In genomic region chr15:63366451-63366850, GRCh38 we compare ENCODE assay signal across 21 cellular contexts. TPM values are rescaled to one million over a fixed set of nuclear protein-coding genes. Genes with fewer than 3 reads are reported as not detected.
"Had no signal": no experiment of that assay in that cellular context is flagged by ENCODE, and none has a peak within 500 bp of the region (broad histone marks: within the 10 kb centered on the region; RNA-seq: fewer than 3 reads in every experiment).

No MANE protein-coding gene starts in this region.

- H3K9me3 ChIP-seq: mucosa of descending colon, psoas muscle, spleen, upper lobe of left lung had no signal

- H3K27me3 ChIP-seq: foreskin keratinocyte, spleen, upper lobe of left lung had no signal

- DNase-seq: activated CD4-positive, alpha-beta T cell treated with anti-CD3 and anti-CD28 coated beads for 36 hours; activated CD8-positive, alpha-beta memory T cell treated with anti-CD3 and anti-CD28 coated beads, Interleukin-2, amount 50 U/mL, for 48 hours; activated CD8-positive, alpha-beta T cell treated with anti-CD3 and anti-CD28 coated beads, Interleukin-2, amount 10 ng/mL, durations not matched to agents 7 days and 5 days; activated naive CD4-positive, alpha-beta T cell; activated naive CD8-positive, alpha-beta T cell treated with anti-CD3 and anti-CD28 coated beads, Interleukin-2, amount 50 U/mL, for 24 hours; cortex of kidney; effector CD8-positive, alpha-beta T cell; foreskin keratinocyte; head of caudate nucleus; left colon; mucosa of descending colon; naive thymus-derived CD8-positive, alpha-beta T cell; nucleus accumbens; psoas muscle; stimulated activated CD4-positive, alpha-beta T cell treated with anti-CD3 and anti-CD28 coated beads, Interleukin-1b, Interleukin-23, amount 100 ng/mL, for 48 hours; T-helper 9 cell; upper lobe of left lung had no signal

- H3K36me3 ChIP-seq: spleen, upper lobe of left lung had no signal

- H3K4me3 ChIP-seq: mucosa of descending colon, psoas muscle, spleen, upper lobe of left lung had no signal

- H3K27ac ChIP-seq: foreskin keratinocyte, psoas muscle, spleen, VCaP had no signal

- ATAC-seq: activated CD4-positive, alpha-beta T cell treated with anti-CD3 and anti-CD28 coated beads for 36 hours; activated CD8-positive, alpha-beta T cell treated with anti-CD3 and anti-CD28 coated beads, Interleukin-2, amount 10 ng/mL, durations not matched to agents 7 days and 5 days; activated naive CD8-positive, alpha-beta T cell treated with anti-CD3 and anti-CD28 coated beads, Interleukin-2, amount 50 U/mL, for 24 hours; foreskin keratinocyte; naive thymus-derived CD8-positive, alpha-beta T cell; psoas muscle; sciatic nerve; stimulated activated memory B cell treated with anti-CD40 and anti-IgM and Interleukin-4, amounts not matched to agents 10 μg/mL and 1 μg/mL and 100 μg/mL, for 72 hours had no signal

- H3K4me1 ChIP-seq: foreskin keratinocyte had no signal

RNA-seq across cellular contexts. Expression of gene CA12, which starts 15.2 kb away (rescaled TPM):
- total RNA-seq: activated CD8-positive, alpha-beta T cell treated with anti-CD3 and anti-CD28 coated beads, Interleukin-2, amount 10 ng/mL, durations not matched to agents 7 days and 5 days; naive thymus-derived CD8-positive, alpha-beta T cell had no signal
- polyA plus RNA-seq: naive thymus-derived CD8-positive, alpha-beta T cell had no signal
